In the genomic region with DNA sequence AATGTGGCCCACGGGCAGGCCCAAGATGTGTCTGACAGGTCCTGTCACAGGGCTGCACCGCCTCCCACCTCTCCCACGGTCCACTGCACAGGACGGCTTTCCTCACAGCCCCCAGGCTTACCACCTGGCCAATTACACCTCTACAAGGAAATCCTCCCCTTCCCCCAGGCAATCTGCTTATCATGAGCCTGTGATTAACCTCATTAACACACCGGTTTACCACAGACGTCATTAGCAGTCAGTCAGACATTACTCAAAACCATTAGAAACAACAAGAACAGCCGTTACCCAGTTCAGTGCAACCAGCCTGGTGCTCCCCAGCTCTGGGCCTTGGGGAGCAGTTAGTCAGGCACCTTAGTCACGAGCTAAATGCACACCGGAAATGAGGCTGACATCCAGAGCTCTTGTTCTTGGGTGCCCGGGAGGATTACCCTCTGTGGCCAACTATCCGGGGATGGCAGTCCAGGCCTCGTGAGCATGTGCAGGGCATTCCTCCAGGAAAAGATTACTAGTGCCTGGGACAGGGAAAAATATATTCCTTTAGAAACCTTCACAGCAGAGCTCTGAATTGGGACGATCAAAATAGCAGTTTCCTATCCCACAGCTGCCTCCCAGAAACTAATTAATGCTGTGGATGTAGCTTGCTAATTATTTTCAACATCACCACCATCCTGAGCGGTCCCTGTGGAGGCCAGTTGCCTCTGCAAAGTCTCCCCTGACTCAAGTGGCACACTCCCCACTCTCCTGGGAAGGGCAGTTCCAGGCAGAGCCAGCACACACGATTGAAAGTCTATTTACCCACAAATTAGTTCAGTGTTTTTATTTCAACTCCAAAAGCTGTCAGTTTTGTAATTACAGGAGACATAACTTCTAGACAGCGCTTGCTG, we compare ENCODE assay signal across 8 cellular contexts. TPM values are rescaled to one million over a fixed set of nuclear protein-coding genes. Genes with fewer than 3 reads are reported as not detected.
DNase-seq lines count a peak whose midpoint lies in the region; ATAC-seq and TF ChIP-seq lines count a peak whose summit lies in the region.
"Had no signal": no experiment of that assay in that cellular context is flagged by ENCODE, and none has a peak within 500 bp of the region (broad histone marks: within the 10 kb centered on the region; RNA-seq: fewer than 3 reads in every experiment).

No MANE protein-coding gene starts in this region.

- H3K9me2 ChIP-seq in GM23248 (ENCODE audit: insufficient read depth): no peaks in the 10 kb centered on the region

- H3K4me3 Mint-ChIP-seq in brain (peak overlapping the region in 4 of 5 experiments; percentile 1 to 31 (median 24)), WTC11 (no peak overlapping the region)
- H3K4me3 Mint-ChIP-seq: T-helper 1 cell treated with Interleukin-12 subunit alpha and Interleukin-12 subunit beta and Interleukin-4 antibody, amounts not matched to agents 30 μg/mL and 1 μg/mL, for 36 hours had no signal

- CTCF ChIA-PET in WTC11 (lab: Charles Lee): interaction anchor here (0.7 to 1.5 kb wide), 6 partner anchors 21 to 329 kb away, joined by 3 to 7 read pairs (median 4); no protein-coding TSS in a partner anchor

- 0 out of 2 replicates have a peak, but pooled peaks cover 7% of the 10 kb centered on the region for H3F3A ChIP-seq in GM23248 (ENCODE audit: insufficient read depth)

- no peak overlapping the region for H3K4me2 ChIP-seq in GM23248 (ENCODE audit: unreplicated experiment)

- DNase-seq in GM23248 (peak; percentile 84), NCI-H146 treated with DMSO at 0.1 percent for 48 hours (lab: John Stamatoyannopoulos, UW; ENCODE audit: unreplicated experiment) (peak; percentile 96), renal cortical epithelial cell (ENCODE audit: low read depth) (peak; percentile 90), uterus (no peak), germinal center (ENCODE audit: low spot score) (no peak), WTC11 (ENCODE audit: low spot score) (no peak)

- no peak for TF ChIP-seq CTCF in brain (conservative IDR thresholded peaks at IDR 0.05)
- no peak for TF ChIP-seq CTCF in uterus (IDR thresholded peaks at IDR 0.05)
- TF ChIP-seq CTCF in WTC11 (IDR thresholded peaks at IDR 0.05): no peak

- no peaks in the 10 kb centered on the region for H3K36me3 ChIP-seq in GM23248 (ENCODE audit: low read depth)
- H3K36me3 ChIP-seq in uterus: no peaks in the 10 kb centered on the region

- no peak overlapping the region for H3K9ac ChIP-seq in GM23248

- H4K20me1 ChIP-seq in GM23248 (ENCODE audit: insufficient read depth): no peaks in the 10 kb centered on the region

- intact Hi-C loops in uterus (cut with DNase I; ENCODE audit: low total_unique reads): loop anchor here (10.0 kb wide), 1 partner anchor 142 kb away; the partner anchor contains the start of gene PHLDB2

- TF ChIP-seq POLR2A in uterus (IDR thresholded peaks at IDR 0.05): no peak

- WGBS in GM23248 (ENCODE audit: low coverage in 1 of 2, low lambda C conversion rate in 2 of 2, missing lambda C conversion rate in 2 of 2), 2 experiments: 29 to 30% methylated on average over 16 of the region's 16 CpGs

- H3K4me1 ChIP-seq in GM23248 (ENCODE audit: insufficient read depth): peaks cover 12% of the 10 kb centered on the region
- H3K4me1 ChIP-seq in uterus: no peaks in the 10 kb centered on the region

- no peaks in the 10 kb centered on the region for H3K27me3 ChIP-seq in GM23248 (replicated peaks; ENCODE audit: insufficient read depth)
- H3K27me3 ChIP-seq in uterus: no peaks in the 10 kb centered on the region

- H3K27ac Mint-ChIP-seq in brain: peak overlapping the region; percentile 60 to 91 (median 75)
- H3K27ac Mint-ChIP-seq in WTC11: no peak overlapping the region
- H3K27ac Mint-ChIP-seq: T-helper 1 cell treated with Interleukin-12 subunit alpha and Interleukin-12 subunit beta and Interleukin-4 antibody, amounts not matched to agents 30 μg/mL and 1 μg/mL, for 36 hours had no signal

- POLR2A ChIA-PET in WTC11 (lab: Charles Lee): no interaction called here

- H2AFZ ChIP-seq in GM23248: no peak overlapping the region

- ATAC-seq in WTC11: no peak

- no peak overlapping the region for H3K4me3 ChIP-seq in GM23248
- no peak overlapping the region for H3K4me3 ChIP-seq in uterus

- no peaks in the 10 kb centered on the region for H3K27me3 Mint-ChIP-seq in brain
- H3K27me3 Mint-ChIP-seq in WTC11 (ENCODE audit: low read depth): no peaks in the 10 kb centered on the region

- in situ Hi-C loops in GM23248 (cut with MboI): no loop called here

- H3K36me3 Mint-ChIP-seq in brain: peaks cover 19% of the 10 kb centered on the region
- H3K36me3 Mint-ChIP-seq in WTC11: no peaks in the 10 kb centered on the region

- no peaks in the 10 kb centered on the region for H3K79me2 ChIP-seq in GM23248 (ENCODE audit: insufficient read depth)

- no peaks in the 10 kb centered on the region for H3K9me3 Mint-ChIP-seq in brain
- no peaks in the 10 kb centered on the region for H3K9me3 Mint-ChIP-seq in WTC11
- H3K9me3 Mint-ChIP-seq: T-helper 1 cell treated with Interleukin-12 subunit alpha and Interleukin-12 subunit beta and Interleukin-4 antibody, amounts not matched to agents 30 μg/mL and 1 μg/mL, for 36 hours had no signal

- H3K9me3 ChIP-seq in GM23248 (ENCODE audit: low read depth) (no peaks in the 10 kb centered on the region), uterus (no peaks in the 10 kb centered on the region)

- peak overlapping the region; percentile 28 for H3K27ac ChIP-seq in GM23248
- no peak overlapping the region for H3K27ac ChIP-seq in uterus

- H3K4me1 Mint-ChIP-seq in brain (peaks cover 37% of the 10 kb centered on the region), WTC11 (peaks cover 12% of the 10 kb centered on the region; the same call in 1 of the 2 replicates)

TF ChIP-seq in WTC11, 78 proteins besides CTCF, POLR2A, EP300 and RAD21:
- no peak for TF ChIP-seq HMGA2 (CRISPR knock-in tag; IDR thresholded peaks at IDR 0.05)
- no peak for TF ChIP-seq ZNF317 (CRISPR knock-in tag; IDR thresholded peaks at IDR 0.05; ENCODE audit: borderline replicate concordance, low read depth)

RNA-seq across cellular contexts. Expression of gene PLCXD2, which starts 38.1 kb away (rescaled TPM):
- 0.38 and 0.54 TPM in 2 replicates for total RNA-seq in GM23248 (2014; rRNA removed; shearing (Covaris generic))
- polyA plus RNA-seq in GM23248 (2016; fragmentation: Nextera tagmentation; extraction: Ambion mirVana) (0.11 TPM in 1 of 2 replicates, not detected in the other), brain (ENCODE audit: insufficient read depth, low read depth, low replicate concordance) (3.5 TPM)
- total RNA-seq in renal cortical epithelial cell (8.9 and 36.4 TPM in 2 replicates), uterus (1 to 10 TPM in 2 of 4 donors, under 1 TPM in 2; under 0.01 to 1.0 (median 0.65) TPM), WTC11 (2021) (1.8 to 2.4 TPM (median 2.3 TPM) in 3 replicates)

Comparison
In these comparisons a context has a peak if more than half of its experiments do, and no peak if none do; other contexts are left out.
1. DNase-seq: peak in GM23248 (single experiment), NCI-H146 treated with DMSO at 0.1 percent for 48 hours (single experiment) and renal cortical epithelial cell (single experiment); none in uterus (0 of 2), germinal center (single experiment) and WTC11 (single experiment).